In the genomic region with DNA sequence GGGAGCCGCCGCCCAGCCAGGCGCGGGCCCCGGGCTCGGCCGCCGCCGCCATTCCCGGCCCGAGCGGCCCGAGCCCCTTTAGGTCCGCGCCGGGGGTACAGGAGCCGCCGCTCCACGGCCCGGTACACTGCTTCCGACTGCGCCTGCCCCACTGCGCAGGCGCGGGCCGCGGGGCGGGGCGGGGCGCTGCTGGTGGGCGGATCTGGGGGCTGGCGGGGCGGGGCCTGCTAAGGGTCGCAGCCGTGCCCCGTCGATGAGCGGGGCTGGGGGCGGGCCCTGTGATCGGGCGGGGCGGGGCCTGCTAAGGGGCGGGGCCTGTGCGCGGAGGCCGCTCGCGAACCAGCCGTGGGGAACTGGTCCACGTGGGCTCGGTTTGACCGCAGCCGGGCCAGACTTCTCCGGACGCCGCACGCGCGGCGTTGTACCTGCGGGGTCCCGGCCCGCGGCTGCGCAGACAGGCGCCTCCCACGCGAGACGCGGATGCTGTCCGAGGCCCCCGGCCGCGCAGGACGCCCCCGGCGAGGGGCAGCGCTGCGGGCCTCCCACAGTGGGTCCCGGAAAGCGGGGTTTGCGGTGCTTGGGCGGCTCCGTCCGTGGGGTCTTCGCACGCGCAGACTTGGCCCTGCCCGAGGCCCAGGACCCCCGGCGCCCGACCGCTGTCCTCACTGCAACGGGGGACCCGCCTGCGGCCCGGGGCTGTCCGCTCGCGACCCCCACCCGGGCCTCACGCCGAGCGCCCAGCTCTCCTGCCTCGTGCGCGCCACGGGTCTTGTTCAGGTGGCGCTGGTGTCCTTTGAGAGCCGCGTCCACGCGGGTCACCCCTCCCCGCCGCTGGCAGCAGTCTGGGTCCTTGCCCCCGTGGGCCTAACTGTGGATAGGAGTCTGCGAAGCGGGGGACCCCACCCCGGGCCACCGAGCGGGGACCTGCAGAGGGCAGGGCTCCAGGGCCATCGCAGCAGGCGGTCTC, we compare ENCODE assay signal across 8 cellular contexts. TPM values are rescaled to one million over a fixed set of nuclear protein-coding genes. Genes with fewer than 3 reads are reported as not detected.
DNase-seq lines count a peak whose midpoint lies in the region; ATAC-seq and TF ChIP-seq lines count a peak whose summit lies in the region.

A gene with protein sequence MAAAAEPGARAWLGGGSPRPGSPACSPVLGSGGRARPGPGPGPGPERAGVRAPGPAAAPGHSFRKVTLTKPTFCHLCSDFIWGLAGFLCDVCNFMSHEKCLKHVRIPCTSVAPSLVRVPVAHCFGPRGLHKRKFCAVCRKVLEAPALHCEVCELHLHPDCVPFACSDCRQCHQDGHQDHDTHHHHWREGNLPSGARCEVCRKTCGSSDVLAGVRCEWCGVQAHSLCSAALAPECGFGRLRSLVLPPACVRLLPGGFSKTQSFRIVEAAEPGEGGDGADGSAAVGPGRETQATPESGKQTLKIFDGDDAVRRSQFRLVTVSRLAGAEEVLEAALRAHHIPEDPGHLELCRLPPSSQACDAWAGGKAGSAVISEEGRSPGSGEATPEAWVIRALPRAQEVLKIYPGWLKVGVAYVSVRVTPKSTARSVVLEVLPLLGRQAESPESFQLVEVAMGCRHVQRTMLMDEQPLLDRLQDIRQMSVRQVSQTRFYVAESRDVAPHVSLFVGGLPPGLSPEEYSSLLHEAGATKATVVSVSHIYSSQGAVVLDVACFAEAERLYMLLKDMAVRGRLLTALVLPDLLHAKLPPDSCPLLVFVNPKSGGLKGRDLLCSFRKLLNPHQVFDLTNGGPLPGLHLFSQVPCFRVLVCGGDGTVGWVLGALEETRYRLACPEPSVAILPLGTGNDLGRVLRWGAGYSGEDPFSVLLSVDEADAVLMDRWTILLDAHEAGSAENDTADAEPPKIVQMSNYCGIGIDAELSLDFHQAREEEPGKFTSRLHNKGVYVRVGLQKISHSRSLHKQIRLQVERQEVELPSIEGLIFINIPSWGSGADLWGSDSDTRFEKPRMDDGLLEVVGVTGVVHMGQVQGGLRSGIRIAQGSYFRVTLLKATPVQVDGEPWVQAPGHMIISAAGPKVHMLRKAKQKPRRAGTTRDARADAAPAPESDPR (minus strand): TSS at position 139 of the 967 bp plus-strand sequence. CDS start 87 bp downstream, at position 52.

- no peaks in the 10 kb centered on the region for H3K36me3 Mint-ChIP-seq in activated naive CD4-positive, alpha-beta T cell treated with anti-CD3 and anti-CD28 coated beads for 36 hours (ENCODE audit: low read depth)

- H3K9me3 Mint-ChIP-seq in activated naive CD4-positive, alpha-beta T cell treated with anti-CD3 and anti-CD28 coated beads for 36 hours: no peaks in the 10 kb centered on the region

- H3K4me3 Mint-ChIP-seq in activated naive CD4-positive, alpha-beta T cell treated with anti-CD3 and anti-CD28 coated beads for 36 hours: peak within 1 kb of the TSS; percentile 59

- no peak for TF ChIP-seq CTCF in omental fat pad (IDR thresholded peaks at IDR 0.05)

- intact Hi-C loops in activated naive CD4-positive, alpha-beta T cell treated with anti-CD3 and anti-CD28 coated beads for 36 hours (cut with micrococcal nuclease): loop anchor here (1.0 kb wide), 4 partner anchors 14 to 268 kb away; a partner anchor contains a TSS

- peaks cover 5% of the 10 kb centered on the region for H3K4me1 Mint-ChIP-seq in activated naive CD4-positive, alpha-beta T cell treated with anti-CD3 and anti-CD28 coated beads for 36 hours (ENCODE audit: low read depth)

- H3K27ac Mint-ChIP-seq in activated naive CD4-positive, alpha-beta T cell treated with anti-CD3 and anti-CD28 coated beads for 36 hours: no peak within 1 kb of the TSS

- DNase-seq in C1 segment of cervical spinal cord (lab: John Stamatoyannopoulos, UW): peak; percentile 20 to 93 (median 76)
- DNase-seq in HT-29 (ENCODE audit: low spot score): peak; percentile 79
- DNase-seq in activated naive CD4-positive, alpha-beta T cell treated with anti-CD3 and anti-CD28 coated beads for 36 hours: peak; percentile 81
- no peak for DNase-seq in glomerular endothelial cell (ENCODE audit: extremely low read depth, low read depth, low spot score)
- peak; percentile 76 for DNase-seq in omental fat pad (ENCODE audit: low spot score)
- DNase-seq in superior temporal gyrus (ENCODE audit: extremely low spot score): peak; percentile 65

- CTCF ChIA-PET in activated naive CD4-positive, alpha-beta T cell treated with anti-CD3 and anti-CD28 coated beads for 36 hours (lab: Charles Lee): no interaction called here

- ATAC-seq in GM19455 (IDR thresholded peaks at IDR 0.05; ENCODE audit: unreplicated experiment) (peak; percentile 62), SK-N-SH treated with all-trans-retinoic acid at 6 μM for 48 hours (peak; percentile 87), omental fat pad (ENCODE audit: low FRiP score) (peak; percentile 96)

- H3K27me3 Mint-ChIP-seq in activated naive CD4-positive, alpha-beta T cell treated with anti-CD3 and anti-CD28 coated beads for 36 hours (ENCODE audit: low read depth): no peaks in the 10 kb centered on the region

TF ChIP-seq in SK-N-SH treated with all-trans-retinoic acid at 6 μM for 48 hours, 23 proteins besides CTCF, POLR2A, EP300 and RAD21 (continues in another document):
- TF ChIP-seq, protein P1, sequence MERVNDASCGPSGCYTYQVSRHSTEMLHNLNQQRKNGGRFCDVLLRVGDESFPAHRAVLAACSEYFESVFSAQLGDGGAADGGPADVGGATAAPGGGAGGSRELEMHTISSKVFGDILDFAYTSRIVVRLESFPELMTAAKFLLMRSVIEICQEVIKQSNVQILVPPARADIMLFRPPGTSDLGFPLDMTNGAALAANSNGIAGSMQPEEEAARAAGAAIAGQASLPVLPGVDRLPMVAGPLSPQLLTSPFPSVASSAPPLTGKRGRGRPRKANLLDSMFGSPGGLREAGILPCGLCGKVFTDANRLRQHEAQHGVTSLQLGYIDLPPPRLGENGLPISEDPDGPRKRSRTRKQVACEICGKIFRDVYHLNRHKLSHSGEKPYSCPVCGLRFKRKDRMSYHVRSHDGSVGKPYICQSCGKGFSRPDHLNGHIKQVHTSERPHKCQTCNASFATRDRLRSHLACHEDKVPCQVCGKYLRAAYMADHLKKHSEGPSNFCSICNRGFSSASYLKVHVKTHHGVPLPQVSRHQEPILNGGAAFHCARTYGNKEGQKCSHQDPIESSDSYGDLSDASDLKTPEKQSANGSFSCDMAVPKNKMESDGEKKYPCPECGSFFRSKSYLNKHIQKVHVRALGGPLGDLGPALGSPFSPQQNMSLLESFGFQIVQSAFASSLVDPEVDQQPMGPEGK (CRISPR knock-in tag; IDR thresholded peaks at IDR 0.05; ENCODE audit: borderline replicate concordance): no peak
- no peak for TF ChIP-seq SNAI2 (CRISPR knock-in tag; IDR thresholded peaks at IDR 0.05)
- TF ChIP-seq ZNF8 (CRISPR knock-in tag; IDR thresholded peaks at IDR 0.05): no peak
- TF ChIP-seq, protein P2, sequence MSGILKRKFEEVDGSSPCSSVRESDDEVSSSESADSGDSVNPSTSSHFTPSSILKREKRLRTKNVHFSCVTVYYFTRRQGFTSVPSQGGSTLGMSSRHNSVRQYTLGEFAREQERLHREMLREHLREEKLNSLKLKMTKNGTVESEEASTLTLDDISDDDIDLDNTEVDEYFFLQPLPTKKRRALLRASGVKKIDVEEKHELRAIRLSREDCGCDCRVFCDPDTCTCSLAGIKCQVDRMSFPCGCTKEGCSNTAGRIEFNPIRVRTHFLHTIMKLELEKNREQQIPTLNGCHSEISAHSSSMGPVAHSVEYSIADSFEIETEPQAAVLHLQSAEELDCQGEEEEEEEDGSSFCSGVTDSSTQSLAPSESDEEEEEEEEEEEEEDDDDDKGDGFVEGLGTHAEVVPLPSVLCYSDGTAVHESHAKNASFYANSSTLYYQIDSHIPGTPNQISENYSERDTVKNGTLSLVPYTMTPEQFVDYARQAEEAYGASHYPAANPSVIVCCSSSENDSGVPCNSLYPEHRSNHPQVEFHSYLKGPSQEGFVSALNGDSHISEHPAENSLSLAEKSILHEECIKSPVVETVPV (CRISPR knock-in tag; IDR thresholded peaks at IDR 0.05): no peak
- TF ChIP-seq ZNF70 (CRISPR knock-in tag; IDR thresholded peaks at IDR 0.05): no peak
- no peak for TF ChIP-seq ZC3H10 (CRISPR knock-in tag; IDR thresholded peaks at IDR 0.05)
- no peak for TF ChIP-seq TCF4 (CRISPR knock-in tag; IDR thresholded peaks at IDR 0.05; ENCODE audit: borderline replicate concordance)
- TF ChIP-seq, protein P3, sequence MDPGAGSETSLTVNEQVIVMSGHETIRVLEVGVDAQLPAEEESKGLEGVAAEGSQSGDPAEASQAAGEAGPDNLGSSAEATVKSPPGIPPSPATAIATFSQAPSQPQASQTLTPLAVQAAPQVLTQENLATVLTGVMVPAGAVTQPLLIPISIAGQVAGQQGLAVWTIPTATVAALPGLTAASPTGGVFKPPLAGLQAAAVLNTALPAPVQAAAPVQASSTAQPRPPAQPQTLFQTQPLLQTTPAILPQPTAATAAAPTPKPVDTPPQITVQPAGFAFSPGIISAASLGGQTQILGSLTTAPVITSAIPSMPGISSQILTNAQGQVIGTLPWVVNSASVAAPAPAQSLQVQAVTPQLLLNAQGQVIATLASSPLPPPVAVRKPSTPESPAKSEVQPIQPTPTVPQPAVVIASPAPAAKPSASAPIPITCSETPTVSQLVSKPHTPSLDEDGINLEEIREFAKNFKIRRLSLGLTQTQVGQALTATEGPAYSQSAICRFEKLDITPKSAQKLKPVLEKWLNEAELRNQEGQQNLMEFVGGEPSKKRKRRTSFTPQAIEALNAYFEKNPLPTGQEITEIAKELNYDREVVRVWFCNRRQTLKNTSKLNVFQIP (CRISPR knock-in tag; IDR thresholded peaks at IDR 0.05; ENCODE audit: borderline replicate concordance, low read depth): no peak

RNA-seq across cellular contexts. Expression of the gene that starts here (rescaled TPM):
- total RNA-seq in HT-29 (2014; rRNA removed; shearing (Covaris generic)): 46.7 and 50.5 TPM in 2 replicates
- total RNA-seq in activated naive CD4-positive, alpha-beta T cell treated with anti-CD3 and anti-CD28 coated beads for 36 hours: 10 to 100 TPM; 10.8 to 11.1 TPM
- total RNA-seq in glomerular endothelial cell: 19.8 and 21.9 TPM in 2 replicates
- 10 to 100 TPM in 1 of 4 donors, 1 to 10 TPM in 3; 4.8 to 10.2 (median 8.1) TPM for total RNA-seq in omental fat pad
